Comparison of ENCODE assay signal across 9 cellular contexts in the genomic region with DNA sequence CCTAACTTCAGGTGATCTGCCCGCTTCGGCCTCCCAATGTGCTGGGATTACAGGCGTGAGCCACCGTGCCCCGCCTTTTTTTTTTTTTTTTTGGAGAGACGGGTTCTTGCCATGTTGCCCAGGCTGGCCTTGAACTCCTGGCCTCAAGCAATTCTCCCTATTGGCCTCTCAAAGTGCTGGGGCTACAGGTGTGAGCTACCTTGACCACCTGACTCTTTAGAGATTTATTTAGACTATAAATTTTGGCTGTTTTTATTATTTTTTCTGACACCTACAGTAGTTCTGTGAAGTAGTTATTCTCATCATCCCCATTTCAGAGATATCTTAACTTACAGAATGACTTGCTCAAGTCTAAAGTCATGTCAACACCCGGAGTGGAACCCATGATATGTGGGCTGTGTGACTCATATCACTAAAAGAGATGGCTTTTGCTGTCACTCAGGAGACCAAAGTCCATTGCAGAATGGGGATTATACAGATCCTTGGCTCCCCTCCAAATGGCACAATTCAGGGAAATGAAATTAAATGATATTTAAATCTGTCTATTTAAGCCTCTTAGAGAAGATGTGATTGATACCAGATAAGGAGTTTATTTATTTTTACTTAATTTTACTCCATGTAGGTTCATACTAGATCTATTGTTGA.
DNase-seq lines count a peak whose midpoint lies in the region; ATAC-seq and TF ChIP-seq lines count a peak whose summit lies in the region.
"Had no signal": no experiment of that assay in that cellular context is flagged by ENCODE, and none has a peak within 500 bp of the region (broad histone marks: within the 10 kb centered on the region; RNA-seq: fewer than 3 reads in every experiment).

No MANE protein-coding gene starts in this region.

- H3K4me1 Mint-ChIP-seq in activated naive CD4-positive, alpha-beta T cell treated with anti-CD3 and anti-CD28 coated beads for 36 hours (ENCODE audit: low read depth), result no peaks in the 10 kb centered on the region

- H3K36me3 ChIP-seq in suprapubic skin, result no peaks in the 10 kb centered on the region
- H3K36me3 ChIP-seq in SJCRH30, result no peaks in the 10 kb centered on the region
- H3K36me3 ChIP-seq: heart left ventricle had no signal

- CTCF ChIA-PET in activated naive CD4-positive, alpha-beta T cell treated with anti-CD3 and anti-CD28 coated beads for 36 hours (lab: Charles Lee), result no interaction called here

- peak; percentile 21 for DNase-seq in activated naive CD4-positive, alpha-beta T cell treated with anti-CD3 and anti-CD28 coated beads for 36 hours
- no peak for DNase-seq in activated naive CD4-positive, alpha-beta T cell treated with Interleukin-2 at 50 U/mL for 16 hours
- peak; percentile 24 for DNase-seq in RPMI7951 (ENCODE audit: low read depth)
- no peak for DNase-seq in suprapubic skin (ENCODE audit: low spot score in 2 of 2)
- DNase-seq in SJCRH30, result no peak
- DNase-seq in activated effector memory CD4-positive, alpha-beta T cell treated with Interleukin-2 at 50 U/mL for 16 hours, result no peak
- DNase-seq in NCI-H510A (lab: John Stamatoyannopoulos, UW), result no peak
- DNase-seq: heart left ventricle had no signal

- H3K27ac ChIP-seq in suprapubic skin, result peak overlapping the region; percentile 56
- H3K27ac ChIP-seq in SJCRH30, result no peak overlapping the region
- H3K27ac ChIP-seq: heart left ventricle had no signal

- H3K27me3 ChIP-seq in suprapubic skin (no peaks in the 10 kb centered on the region), SJCRH30 (no peaks in the 10 kb centered on the region)
- H3K27me3 ChIP-seq: heart left ventricle had no signal

- peaks cover 3% of the 10 kb centered on the region for H3K27me3 Mint-ChIP-seq in activated naive CD4-positive, alpha-beta T cell treated with anti-CD3 and anti-CD28 coated beads for 36 hours (ENCODE audit: low read depth)

- no peak for TF ChIP-seq EP300 in suprapubic skin (IDR thresholded peaks at IDR 0.05)

- no peak for TF ChIP-seq POLR2A in suprapubic skin (IDR thresholded peaks at IDR 0.05)

- 88% methylated on average over 7 of the region's 7 CpGs for WGBS in suprapubic skin

- H3K4me3 ChIP-seq in suprapubic skin, result no peak overlapping the region
- no peak overlapping the region for H3K4me3 ChIP-seq in SJCRH30
- H3K4me3 ChIP-seq: heart left ventricle had no signal

- no peak for TF ChIP-seq CTCF in suprapubic skin (IDR thresholded peaks at IDR 0.05)

- H3K4me1 ChIP-seq in suprapubic skin (peaks cover 7% of the 10 kb centered on the region), SJCRH30 (peaks cover 12% of the 10 kb centered on the region)

- H3K9me3 ChIP-seq in suprapubic skin (no peaks in the 10 kb centered on the region), SJCRH30 (replicated peaks) (no peaks in the 10 kb centered on the region)
- H3K9me3 ChIP-seq: heart left ventricle had no signal

- no peak overlapping the region for H3K4me3 Mint-ChIP-seq in activated naive CD4-positive, alpha-beta T cell treated with anti-CD3 and anti-CD28 coated beads for 36 hours

- no peaks in the 10 kb centered on the region for H3K9me3 Mint-ChIP-seq in activated naive CD4-positive, alpha-beta T cell treated with anti-CD3 and anti-CD28 coated beads for 36 hours

- no peaks in the 10 kb centered on the region for H3K36me3 Mint-ChIP-seq in activated naive CD4-positive, alpha-beta T cell treated with anti-CD3 and anti-CD28 coated beads for 36 hours (ENCODE audit: low read depth)

- intact Hi-C loops in activated naive CD4-positive, alpha-beta T cell treated with anti-CD3 and anti-CD28 coated beads for 36 hours (cut with micrococcal nuclease), result no loop called here

- peak; percentile 96 for ATAC-seq in HG02798 (IDR thresholded peaks at IDR 0.05; ENCODE audit: poor library complexity, unreplicated experiment)

- no peak overlapping the region for H3K27ac Mint-ChIP-seq in activated naive CD4-positive, alpha-beta T cell treated with anti-CD3 and anti-CD28 coated beads for 36 hours

Comparison
In these comparisons a context has a peak if more than half of its experiments do, and no peak if none do; other contexts are left out.
1. DNase-seq: peak in activated naive CD4-positive, alpha-beta T cell treated with anti-CD3 and anti-CD28 coated beads for 36 hours (single experiment) and RPMI7951 (single experiment); none in activated naive CD4-positive, alpha-beta T cell treated with Interleukin-2 at 50 U/mL for 16 hours (single experiment), suprapubic skin (0 of 2), SJCRH30 (0 of 2), activated effector memory CD4-positive, alpha-beta T cell treated with Interleukin-2 at 50 U/mL for 16 hours (single experiment) and NCI-H510A (single experiment).